In the genomic region with DNA sequence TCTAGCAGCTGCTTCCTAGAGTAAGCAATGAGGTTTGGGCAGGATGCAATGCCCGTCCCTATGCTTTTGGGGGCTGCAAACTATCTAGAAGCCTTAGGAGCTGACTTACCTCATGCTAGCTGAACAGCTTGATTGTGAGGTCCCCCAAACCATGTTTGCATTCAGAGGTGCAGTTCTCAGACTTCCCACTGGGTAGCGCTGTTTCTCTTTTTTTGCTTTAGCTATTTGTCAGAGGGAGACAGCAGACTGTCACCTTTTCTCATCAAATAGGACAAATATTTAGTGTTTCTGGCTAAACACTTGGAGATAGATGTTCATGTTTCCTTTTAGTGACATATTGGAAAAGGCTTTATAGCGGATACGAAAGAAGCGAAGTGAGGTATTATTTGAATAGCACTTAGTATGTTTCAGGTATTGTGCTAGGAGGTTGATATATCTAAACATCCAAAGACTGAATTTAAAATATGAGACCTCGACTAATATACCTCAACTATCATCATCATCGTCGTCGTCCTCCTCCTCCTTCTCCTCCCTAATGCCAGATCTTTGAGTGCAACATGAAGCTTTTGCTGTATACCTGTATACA, we compare ENCODE assay signal across 7 cellular contexts. TPM values are rescaled to one million over a fixed set of nuclear protein-coding genes. Genes with fewer than 3 reads are reported as not detected.
A peak's percentile ranks its signal among the peaks of the same experiment; 100 is the strongest.
DNase-seq lines count a peak whose midpoint lies in the region; ATAC-seq, FAIRE-seq and TF ChIP-seq lines count a peak whose summit lies in the region.

No MANE protein-coding gene starts in this region.

- peaks cover 5 to 17% (median 9%) of the 10 kb centered on the region in 3 donors for H3K4me1 Mint-ChIP-seq in T-cell

- H3K27me3 Mint-ChIP-seq in T-cell: peaks cover 14 to 23% of the 10 kb centered on the region in 2 donors

- no peaks in the 10 kb centered on the region for H3K9me3 Mint-ChIP-seq in T-cell

- POLR2A ChIA-PET in T-cell (lab: Charles Lee): no interaction called here

- CTCF ChIA-PET in T-cell (lab: Charles Lee): interaction anchor here (0.6 to 3.4 kb wide), 29 partner anchors 10 to 362 kb away, joined by 3 to 25 read pairs (median 5); a partner anchor contains a TSS

- H3K36me3 Mint-ChIP-seq in T-cell: no peaks in the 10 kb centered on the region

- TF ChIP-seq POLR2A in GM12891 (IDR thresholded peaks at IDR 0.05; ENCODE audit: low read depth, low read length): no peak

- ATAC-seq in HG02588 (IDR thresholded peaks at IDR 0.05; ENCODE audit: unreplicated experiment) (peak; percentile 73), T-cell (replicated peaks in 1 of 4) (peak; percentile 60 to 79 (median 76))

- H3K27ac Mint-ChIP-seq in T-cell: no peak overlapping the region

- FAIRE-seq in GM12891 (lab: Jason Lieb, UNC): peak; percentile 91

- H3K4me3 Mint-ChIP-seq in T-cell: peak overlapping the region in 1 of 3 donors; percentile 17

- DNase-seq in GM12891 (ENCODE audit: insufficient read length, low spot score) (peak; percentile 16), NCI-H1105 (lab: John Stamatoyannopoulos, UW) (peak; percentile 24), T-cell (peak; percentile 17 to 80 (median 62)), anterior cingulate cortex (lab: John Stamatoyannopoulos, UW) (peak in 51 of 58 donors; percentile 0 to 84 (median 48)), hippocampal formation (lab: John Stamatoyannopoulos, UW) (peak; percentile 42 to 65), smooth muscle cell of the brain vasculature (ENCODE audit: low read depth, low spot score) (peak; percentile 29)

TF ChIP-seq in GM12891, 5 proteins besides CTCF, POLR2A, EP300 and RAD21:
- TF ChIP-seq TAF1 (IDR thresholded peaks at IDR 0.05; ENCODE audit: low read depth, low read length): no peak
TF ChIP-seq in GM12891: peak in this region for 0.

RNA-seq across cellular contexts. Expression of a gene that starts 18.7 kb away (rescaled TPM):
- polyA plus RNA-seq in GM12891 (2012; ENCODE audit: low read depth, missing spikeins): 4.0 TPM
- 1 to 10 TPM; 8.6 to 9.5 (median 9.5) TPM for total RNA-seq in T-cell

Comparison
In these comparisons a context has a peak if more than half of its experiments do, and no peak if none do; other contexts are left out.
1. Peak in every context shown above with its lines: DNase-seq and ATAC-seq.